21 cellular contexts compared by ENCODE assay signal in genomic region chr1:36487906-36488305, GRCh38. TPM values are rescaled to one million over a fixed set of nuclear protein-coding genes. Genes with fewer than 3 reads are reported as not detected.
DNase-seq lines count a peak whose midpoint lies in the region; ATAC-seq, FAIRE-seq and TF ChIP-seq lines count a peak whose summit lies in the region.
"Had no signal": no experiment of that assay in that cellular context is flagged by ENCODE, and none has a peak within 500 bp of the region (broad histone marks: within the 10 kb centered on the region; RNA-seq: fewer than 3 reads in every experiment).

No MANE protein-coding gene starts in this region.

- H3K9me3 Mint-ChIP-seq in Caco-2 (ENCODE audit: unreplicated experiment): no peaks in the 10 kb centered on the region
- no peaks in the 10 kb centered on the region for H3K9me3 Mint-ChIP-seq in WTC11
- H3K9me3 Mint-ChIP-seq in stimulated activated memory B cell treated with anti-CD40 and anti-IgM and Interleukin-4, amounts not matched to agents 10 μg/mL and 1 μg/mL and 100 μg/mL, for 72 hours: no peaks in the 10 kb centered on the region

- H3K9me3 ChIP-seq in Caco-2: no peaks in the 10 kb centered on the region
- no peaks in the 10 kb centered on the region for H3K9me3 ChIP-seq in lower lobe of right lung
- H3K9me3 ChIP-seq in spleen: no peaks in the 10 kb centered on the region
- H3K9me3 ChIP-seq in pancreas: no peaks in the 10 kb centered on the region
- H3K9me3 ChIP-seq in BE2C: no peaks in the 10 kb centered on the region

- H3K27me3 ChIP-seq in Caco-2 (replicated peaks; ENCODE audit: control insufficient read depth, insufficient read depth, low read length) (no peaks in the 10 kb centered on the region), lower lobe of right lung (ENCODE audit: low read depth) (no peaks in the 10 kb centered on the region), spleen (replicated peaks in 1 of 7) (no peaks in the 10 kb centered on the region), pancreas (no peaks in the 10 kb centered on the region), BE2C (no peaks in the 10 kb centered on the region)
- H3K27me3 ChIP-seq: BLaER1 treated with 17β-estradiol and CSF1 and Interleukin-3, amounts not matched to agents 10 nM and 100 nM had no signal

- H3K4me3 Mint-ChIP-seq in Caco-2 (ENCODE audit: unreplicated experiment) (no peak overlapping the region), WTC11 (no peak overlapping the region)
- no peak overlapping the region for H3K4me3 Mint-ChIP-seq in stimulated activated memory B cell treated with anti-CD40 and anti-IgM and Interleukin-4, amounts not matched to agents 10 μg/mL and 1 μg/mL and 100 μg/mL, for 72 hours

- BruUV-seq in Caco-2 (replicated peaks; lab: Mats Ljungman, UMichigan): no TSS peak

- no peak for TF ChIP-seq POLR2A in spleen (IDR thresholded peaks at IDR 0.05)

- H3K36me3 Mint-ChIP-seq in Caco-2 (ENCODE audit: insufficient read depth, unreplicated experiment) (peaks cover 6% of the 10 kb centered on the region), WTC11 (no peaks in the 10 kb centered on the region)
- no peaks in the 10 kb centered on the region for H3K36me3 Mint-ChIP-seq in stimulated activated memory B cell treated with anti-CD40 and anti-IgM and Interleukin-4, amounts not matched to agents 10 μg/mL and 1 μg/mL and 100 μg/mL, for 72 hours

- CTCF ChIA-PET in Caco-2 (lab: Charles Lee) (interaction anchor here (0.7 kb wide), 1 partner anchor 25 kb away, joined by 3 read pairs; no protein-coding TSS in a partner anchor), WTC11 (lab: Charles Lee) (interaction anchor here (1.4 kb wide), 1 partner anchor 29 kb away, joined by 4 read pairs; no protein-coding TSS in a partner anchor)

- H3K27me3 Mint-ChIP-seq in Caco-2 (ENCODE audit: insufficient read depth, unreplicated experiment) (no peaks in the 10 kb centered on the region), WTC11 (ENCODE audit: low read depth) (peaks cover 25% of the 10 kb centered on the region)
- H3K27me3 Mint-ChIP-seq in stimulated activated memory B cell treated with anti-CD40 and anti-IgM and Interleukin-4, amounts not matched to agents 10 μg/mL and 1 μg/mL and 100 μg/mL, for 72 hours: no peaks in the 10 kb centered on the region

- intact Hi-C loops in Caco-2 (cut with micrococcal nuclease; ENCODE audit: unreplicated experiment): loop anchor here (2.0 kb wide), 1 partner anchor 23 kb away; the partner anchor contains the start of gene MRPS15
- intact Hi-C loops in lower lobe of right lung (cut with DNase I): no loop called here
- intact Hi-C loops in spleen (cut with DNase I; ENCODE audit: low total_unique reads): no loop called here
- intact Hi-C loops in pancreas (cut with DNase I): no loop called here

- H3K27ac Mint-ChIP-seq in Caco-2 (ENCODE audit: unreplicated experiment): peak overlapping the region; percentile 71
- H3K27ac Mint-ChIP-seq in WTC11: no peak overlapping the region
- H3K27ac Mint-ChIP-seq in stimulated activated memory B cell treated with anti-CD40 and anti-IgM and Interleukin-4, amounts not matched to agents 10 μg/mL and 1 μg/mL and 100 μg/mL, for 72 hours: no peak overlapping the region

- H3K4me3 ChIP-seq in Caco-2 (ENCODE audit: low read depth, low read length) (no peak overlapping the region), lower lobe of right lung (no peak overlapping the region), spleen (peak overlapping the region in 1 of 8 donors; percentile 51), pancreas (no peak overlapping the region), BE2C (ENCODE audit: low read depth, low read length) (no peak overlapping the region)
- H3K4me3 ChIP-seq: BLaER1 treated with 17β-estradiol and CSF1 and Interleukin-3, amounts not matched to agents 10 nM and 100 nM; SJSA1 had no signal

- H3K4me1 ChIP-seq in Caco-2 (peaks cover 40% of the 10 kb centered on the region), lower lobe of right lung (peaks cover 28% of the 10 kb centered on the region), spleen (peaks cover 0 to 52% (median 20%) of the 10 kb centered on the region in 6 donors), pancreas (peaks cover 0 to 10% (median 0%) of the 10 kb centered on the region in 3 donors), BE2C (no peaks in the 10 kb centered on the region)
- H3K4me1 ChIP-seq: SJSA1 had no signal

- POLR2A ChIA-PET in Caco-2 (lab: Charles Lee): interaction anchor here (0.7 kb wide), 1 partner anchor 13 kb away, joined by 8 read pairs; no protein-coding TSS in a partner anchor
- POLR2A ChIA-PET in WTC11 (lab: Charles Lee): no interaction called here

- H3K27ac ChIP-seq in lower lobe of right lung (peak overlapping the region; percentile 80), spleen (peak overlapping the region in 7 of 8 donors; percentile 76 to 92 (median 83)), pancreas (peak overlapping the region in 1 of 4 donors; percentile 71)
- H3K27ac ChIP-seq: BLaER1 treated with 17β-estradiol and CSF1 and Interleukin-3, amounts not matched to agents 10 nM and 100 nM; SJSA1 had no signal

- WGBS in spleen, 5 donors: 72 to 81% (median 79%) methylated on average over 3 of the region's 3 CpGs
- 86 to 89% methylated on average over 3 of the region's 3 CpGs for WGBS in pancreas, 2 donors

- TF ChIP-seq CTCF in Caco-2 (IDR thresholded peaks at IDR 0.05; ENCODE audit: insufficient read depth in 1 of 2, low read depth in 1 of 2, low read length in 1 of 2, severe bottlenecking in 1 of 2, unreplicated experiment in 1 of 2): no peak
- no peak for TF ChIP-seq CTCF in WTC11 (IDR thresholded peaks at IDR 0.05)
- no peak for TF ChIP-seq CTCF in lower lobe of right lung (IDR thresholded peaks at IDR 0.05)
- no peak for TF ChIP-seq CTCF in spleen (IDR thresholded peaks at IDR 0.05 in 8 of 11, conservative IDR thresholded peaks at IDR 0.05 in 3 of 11)
- no peak for TF ChIP-seq CTCF in pancreas (IDR thresholded peaks at IDR 0.05)
- no peak for TF ChIP-seq CTCF in BE2C (IDR thresholded peaks at IDR 0.05; ENCODE audit: low read depth, low read length)

- DNase-seq in Caco-2 (no peak), WTC11 (ENCODE audit: low spot score) (no peak), lower lobe of right lung (no peak), spleen (no peak), HT-29 (ENCODE audit: low spot score) (no peak), pancreas (no peak), BE2C (no peak)
- DNase-seq: COR-L47; DMS53; KG1; NCI-H1092; NCI-H345; NCI-H526 treated with DMSO at 0.1 percent for 48 hours; NK-92 treated with Interleukin-12 subunit alpha and Interleukin-12 subunit beta, amount 100 ng/mL, for 24 hours had no signal

- no peak for ATAC-seq in WTC11
- no peak for ATAC-seq in lower lobe of right lung
- ATAC-seq in pancreas: no peak
- ATAC-seq in stimulated activated memory B cell treated with anti-CD40 and anti-IgM and Interleukin-4, amounts not matched to agents 10 μg/mL and 1 μg/mL and 100 μg/mL, for 72 hours: no peak

- no peak for FAIRE-seq in pancreas (lab: Jason Lieb, UNC)
- FAIRE-seq: GM18507, GM19239 had no signal

- no peaks in the 10 kb centered on the region for H3K36me3 ChIP-seq in Caco-2 (ENCODE audit: control insufficient read depth, insufficient read depth, low read length)
- no peaks in the 10 kb centered on the region for H3K36me3 ChIP-seq in lower lobe of right lung
- H3K36me3 ChIP-seq in spleen: no peaks in the 10 kb centered on the region
- H3K36me3 ChIP-seq in pancreas: no peaks in the 10 kb centered on the region
- no peaks in the 10 kb centered on the region for H3K36me3 ChIP-seq in BE2C
- H3K36me3 ChIP-seq: BLaER1 treated with 17β-estradiol and CSF1 and Interleukin-3, amounts not matched to agents 10 nM and 100 nM; SJSA1 had no signal

- peaks cover 12% of the 10 kb centered on the region for H3K4me1 Mint-ChIP-seq in Caco-2 (ENCODE audit: low read depth, unreplicated experiment)
- 0 out of 2 replicates have a peak, but pooled peaks cover 5% of the 10 kb centered on the region for H3K4me1 Mint-ChIP-seq in WTC11
- H3K4me1 Mint-ChIP-seq in stimulated activated memory B cell treated with anti-CD40 and anti-IgM and Interleukin-4, amounts not matched to agents 10 μg/mL and 1 μg/mL and 100 μg/mL, for 72 hours: peaks cover 23% of the 10 kb centered on the region

TF ChIP-seq in WTC11, 78 proteins besides CTCF, POLR2A, EP300 and RAD21 (continues in another document):
- TF ChIP-seq RELA (CRISPR knock-in tag; IDR thresholded peaks at IDR 0.05; ENCODE audit: borderline replicate concordance): no peak

RNA-seq across cellular contexts. Expression of gene CSF3R, which starts 5.2 kb away (rescaled TPM):
- total RNA-seq in Caco-2 (2022) (1.3 and 1.4 TPM in 2 replicates), WTC11 (2021) (0.09 to 0.30 TPM (median 0.26 TPM) in 3 replicates), lower lobe of right lung (214 TPM), spleen (100 to 1,000 TPM; 200 to 795 (median 433) TPM), pancreas (10 to 100 TPM in 1 of 6 donors, 1 to 10 TPM in 4, under 1 TPM in 1; 0.47 to 13.4 (median 3.4) TPM)
- polyA plus RNA-seq in spleen (10 to 100 TPM in 2 of 3 donors, 1 to 10 TPM in 1; 8.9 to 73.8 (median 52.7) TPM), pancreas (1 to 10 TPM; 2.4 to 2.9 TPM)
- under 0.01 TPM in 1 of 2 replicates, not detected in the other for total RNA-seq in HT-29 (2014; rRNA removed; shearing (Covaris generic))
- 0.63 TPM for polyA plus RNA-seq in BE2C (2012; ENCODE audit: insufficient read depth, insufficient read length, low read depth)
- total RNA-seq: M059J, SJSA1 had no signal
- polyA plus RNA-seq: AG04450 had no signal

RNA-seq across cellular contexts. Expression of gene MRPS15, which starts 23.7 kb away (rescaled TPM):
- total RNA-seq in Caco-2 (2022) (70.2 and 77.0 TPM in 2 replicates), WTC11 (2021) (100.0 to 113 TPM (median 104 TPM) in 3 replicates), lower lobe of right lung (59.4 TPM), spleen (10 to 100 TPM; 31.2 to 57.8 (median 38.0) TPM), pancreas (10 to 100 TPM; 20.4 to 27.8 (median 26.1) TPM)
- polyA plus RNA-seq in spleen (10 to 100 TPM; 75.8 to 94.3 (median 91.3) TPM), pancreas (10 to 100 TPM; 62.6 to 79.3 TPM)
- total RNA-seq in HT-29 (2014; rRNA removed; shearing (Covaris generic)): 184 and 209 TPM in 2 replicates
- 50.9 TPM for polyA plus RNA-seq in BE2C (2012; ENCODE audit: insufficient read depth, insufficient read length, low read depth)

RNA-seq across cellular contexts. Expression of gene OSCP1, which starts 37.7 kb away (rescaled TPM):
- total RNA-seq in Caco-2 (2022): 0.51 and 0.91 TPM in 2 replicates
- 1.7 to 2.3 TPM (median 2.0 TPM) in 3 replicates for total RNA-seq in WTC11 (2021)
- total RNA-seq in lower lobe of right lung: 17.1 TPM
- 1 to 10 TPM; 1.1 to 3.3 (median 1.4) TPM for total RNA-seq in spleen
- 1 to 10 TPM in 1 of 3 donors, under 1 TPM in 2; 0.70 to 1.8 (median 0.76) TPM for polyA plus RNA-seq in spleen
- 1.1 and 2.0 TPM in 2 replicates for total RNA-seq in HT-29 (2014; rRNA removed; shearing (Covaris generic))
- 1 to 10 TPM; 3.3 to 5.6 (median 4.7) TPM for total RNA-seq in pancreas
- polyA plus RNA-seq in pancreas: 1 to 10 TPM; 5.2 to 9.8 TPM
- 1.4 TPM for polyA plus RNA-seq in BE2C (2012; ENCODE audit: insufficient read depth, insufficient read length, low read depth)

Comparison
In these comparisons a context has a peak if more than half of its experiments do, and no peak if none do; other contexts are left out.
1. RNA of gene CSF3R, which starts 5.2 kb away (total RNA-seq): 200 to 795 TPM in spleen and 214 TPM in lower lobe of right lung (single experiment); 0.47 to 13.4 TPM in pancreas, 1.3 to 1.4 TPM in Caco-2, 0.09 to 0.30 TPM in WTC11 and under 0.01 TPM in HT-29; every median in the first group is over 10 times any median in the second.